In the genomic region with DNA sequence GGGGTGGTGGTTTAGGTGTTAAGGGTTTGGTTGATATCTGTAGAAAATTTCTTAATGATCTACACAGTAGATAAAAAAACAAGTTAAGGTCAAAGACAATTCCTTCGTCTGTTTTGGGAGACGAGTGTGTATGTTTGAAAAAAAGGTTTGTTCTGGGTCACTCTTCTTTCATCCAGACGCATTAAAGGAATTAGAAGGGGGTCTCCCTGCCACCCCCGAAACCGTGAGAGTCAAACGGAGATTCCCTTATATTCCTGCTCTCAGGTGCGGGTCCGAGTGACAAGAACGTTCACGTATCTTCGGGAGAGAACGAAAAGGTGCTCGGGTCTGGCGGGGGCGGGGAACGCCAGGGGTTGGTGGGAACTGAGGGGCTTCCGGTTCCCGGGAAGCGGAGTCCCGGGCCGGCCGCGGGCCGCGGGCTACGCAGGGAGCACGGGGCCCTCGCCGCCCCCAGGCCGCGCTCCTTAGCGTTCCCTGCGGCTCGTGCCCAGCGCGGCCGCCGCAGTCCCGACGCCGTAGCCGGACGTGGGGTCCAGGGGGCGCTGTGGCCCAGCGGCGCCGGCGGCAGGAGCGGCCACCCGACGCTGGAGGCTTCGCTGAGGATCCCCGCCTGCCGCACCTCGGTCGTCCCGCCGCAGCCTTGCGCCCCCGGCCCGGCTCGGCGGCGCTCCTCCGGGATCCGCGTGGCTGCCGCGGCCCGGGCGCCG, we compare ENCODE assay signal across 8 cellular contexts. TPM values are rescaled to one million over a fixed set of nuclear protein-coding genes. Genes with fewer than 3 reads are reported as not detected.
A peak's percentile ranks its signal among the peaks of the same experiment; 100 is the strongest.
DNase-seq lines count a peak whose midpoint lies in the region; ATAC-seq, FAIRE-seq and TF ChIP-seq lines count a peak whose summit lies in the region.

A gene with protein sequence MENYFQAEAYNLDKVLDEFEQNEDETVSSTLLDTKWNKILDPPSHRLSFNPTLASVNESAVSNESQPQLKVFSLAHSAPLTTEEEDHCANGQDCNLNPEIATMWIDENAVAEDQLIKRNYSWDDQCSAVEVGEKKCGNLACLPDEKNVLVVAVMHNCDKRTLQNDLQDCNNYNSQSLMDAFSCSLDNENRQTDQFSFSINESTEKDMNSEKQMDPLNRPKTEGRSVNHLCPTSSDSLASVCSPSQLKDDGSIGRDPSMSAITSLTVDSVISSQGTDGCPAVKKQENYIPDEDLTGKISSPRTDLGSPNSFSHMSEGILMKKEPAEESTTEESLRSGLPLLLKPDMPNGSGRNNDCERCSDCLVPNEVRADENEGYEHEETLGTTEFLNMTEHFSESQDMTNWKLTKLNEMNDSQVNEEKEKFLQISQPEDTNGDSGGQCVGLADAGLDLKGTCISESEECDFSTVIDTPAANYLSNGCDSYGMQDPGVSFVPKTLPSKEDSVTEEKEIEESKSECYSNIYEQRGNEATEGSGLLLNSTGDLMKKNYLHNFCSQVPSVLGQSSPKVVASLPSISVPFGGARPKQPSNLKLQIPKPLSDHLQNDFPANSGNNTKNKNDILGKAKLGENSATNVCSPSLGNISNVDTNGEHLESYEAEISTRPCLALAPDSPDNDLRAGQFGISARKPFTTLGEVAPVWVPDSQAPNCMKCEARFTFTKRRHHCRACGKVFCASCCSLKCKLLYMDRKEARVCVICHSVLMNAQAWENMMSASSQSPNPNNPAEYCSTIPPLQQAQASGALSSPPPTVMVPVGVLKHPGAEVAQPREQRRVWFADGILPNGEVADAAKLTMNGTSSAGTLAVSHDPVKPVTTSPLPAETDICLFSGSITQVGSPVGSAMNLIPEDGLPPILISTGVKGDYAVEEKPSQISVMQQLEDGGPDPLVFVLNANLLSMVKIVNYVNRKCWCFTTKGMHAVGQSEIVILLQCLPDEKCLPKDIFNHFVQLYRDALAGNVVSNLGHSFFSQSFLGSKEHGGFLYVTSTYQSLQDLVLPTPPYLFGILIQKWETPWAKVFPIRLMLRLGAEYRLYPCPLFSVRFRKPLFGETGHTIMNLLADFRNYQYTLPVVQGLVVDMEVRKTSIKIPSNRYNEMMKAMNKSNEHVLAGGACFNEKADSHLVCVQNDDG (N-terminal part only) (plus strand): TSS at position 577 of the 707 bp plus-strand sequence. CDS start 91,118 bp downstream, outside the sequence.

- no peaks in the 10 kb centered on the region for H3K36me3 ChIP-seq in liver (ENCODE audit: control insufficient read depth in 4 of 4, insufficient read depth in 3 of 4, low read depth in 1 of 4, low read length in 3 of 4)

- TF ChIP-seq CTCF in A549 (IDR thresholded peaks at IDR 0.05) (peak; percentile 78), dorsolateral prefrontal cortex (IDR thresholded peaks at IDR 0.05 in 54 of 56, conservative IDR thresholded peaks at IDR 0.05 in 2 of 56; ENCODE audit: low read depth in 1 of 56, partially characterized antibody in 56 of 56) (peak in 55 of 56 donors; percentile 13 to 91 (median 62)), liver (IDR thresholded peaks at IDR 0.05; ENCODE audit: low read depth, low read length, missing input control) (peak; percentile 75)

- CTCF ChIA-PET in A549 (lab: Yijun Ruan, JAX), result interaction anchor here (0.9 to 1.5 kb wide), 7 partner anchors 10 to 155 kb away, joined by 3 to 5 read pairs (median 3); no protein-coding TSS in a partner anchor

- H3K4me2 ChIP-seq in A549, result peak within 1 kb of the TSS; percentile 81

- H3K4me1 ChIP-seq in A549 (peaks cover 15% of the 10 kb centered on the region; the same call in 2 of the 3 replicates), liver (ENCODE audit: control insufficient read depth in 4 of 4, insufficient read depth in 4 of 4, low read length in 3 of 4) (peaks cover 3 to 11% (median 8%) of the 10 kb centered on the region in 4 donors)

- POLR2A ChIA-PET in A549 (lab: Yijun Ruan, JAX), result no interaction called here

- ATAC-seq in A549 (peak; percentile 94 to 96), GM18517 (IDR thresholded peaks at IDR 0.05; ENCODE audit: unreplicated experiment) (peak; percentile 50), HG03097 (IDR thresholded peaks at IDR 0.05; ENCODE audit: low FRiP score, unreplicated experiment) (peak; percentile 76)

- H3K27me3 ChIP-seq in dorsolateral prefrontal cortex (no peaks in the 10 kb centered on the region), liver (ENCODE audit: control insufficient read depth in 4 of 4, insufficient read depth in 4 of 4, low read length in 3 of 4) (no peaks in the 10 kb centered on the region)

- 3% methylated on average over 9 of the region's 72 CpGs for WGBS in A549 (ENCODE audit: missing lambda C conversion rate)
- WGBS in liver, result 1% methylated on average over 72 of the region's 72 CpGs

- H3K27ac ChIP-seq in A549 (peak within 1 kb of the TSS; percentile 97), dorsolateral prefrontal cortex (peak within 1 kb of the TSS; percentile 55 to 98 (median 93)), liver (ENCODE audit: low read depth in 1 of 2, low read length in 2 of 2) (peak within 1 kb of the TSS; percentile 91 to 96)

- peak; percentile 29 to 60; a peak in 4 of 5 replicates for TF ChIP-seq RAD21 in A549 (conservative IDR thresholded peaks at IDR 0.05 in 1 of 2, IDR thresholded peaks at IDR 0.05 in 1 of 2)
- TF ChIP-seq RAD21 in liver (IDR thresholded peaks at IDR 0.05), result peak in 1 of 2 donors; percentile 59

- TF ChIP-seq POLR2A in A549 (IDR thresholded peaks at IDR 0.05; ENCODE audit: low read length), result peak; percentile 47; the same call in 1 of the 2 replicates

- intact Hi-C loops in dorsolateral prefrontal cortex (cut with DNase I), result loop anchor here (2.0 to 10.0 kb wide), 4 partner anchors 85 to 606 kb away; a partner anchor contains a TSS

- TF ChIP-seq EP300 in A549 (IDR thresholded peaks at IDR 0.05), result no peak

- DNase-seq in A549 (ENCODE audit: low read depth in 1 of 2, low spot score in 1 of 2) (peak; percentile 41 to 72), NCI-H446 (lab: John Stamatoyannopoulos, UW) (peak; percentile 44 to 91), dorsolateral prefrontal cortex (peak; percentile 32 to 84 (median 61))
- peak; percentile 39 to 49 for DNase-seq in activated CD4-positive, alpha-beta T cell treated with anti-CD3 and anti-CD28 coated beads, Interleukin-2, amount 50 U/mL, for 24 hours (ENCODE audit: low read depth in 1 of 2, low spot score in 1 of 2)
- peak; percentile 65 for DNase-seq in stimulated activated CD4-positive, alpha-beta T cell treated with anti-CD3 and anti-CD28 coated beads, Interleukin-4, amount 100 ng/mL, for 24 hours

- peak within 1 kb of the TSS; percentile 89 to 91 for H3K9ac ChIP-seq in liver (ENCODE audit: low read depth in 1 of 2, low read length in 2 of 2)

- H3K9me3 ChIP-seq in A549 (no peaks in the 10 kb centered on the region), liver (ENCODE audit: control insufficient read depth in 4 of 4, low read length in 3 of 4) (no peaks in the 10 kb centered on the region)

- H3K4me3 ChIP-seq in A549, result peak within 1 kb of the TSS; percentile 96
- peak within 1 kb of the TSS; percentile 57 to 97 (median 85) for H3K4me3 ChIP-seq in dorsolateral prefrontal cortex
- H3K4me3 ChIP-seq in liver (ENCODE audit: low read depth in 1 of 3, low read length in 3 of 3), result peak within 1 kb of the TSS; percentile 78 to 99 (median 85)

- FAIRE-seq in A549 (lab: Jason Lieb, UNC), result no peak

TF ChIP-seq in A549, 52 proteins besides CTCF, POLR2A, EP300 and RAD21 (continues in another document):
- TF ChIP-seq, protein P1, sequence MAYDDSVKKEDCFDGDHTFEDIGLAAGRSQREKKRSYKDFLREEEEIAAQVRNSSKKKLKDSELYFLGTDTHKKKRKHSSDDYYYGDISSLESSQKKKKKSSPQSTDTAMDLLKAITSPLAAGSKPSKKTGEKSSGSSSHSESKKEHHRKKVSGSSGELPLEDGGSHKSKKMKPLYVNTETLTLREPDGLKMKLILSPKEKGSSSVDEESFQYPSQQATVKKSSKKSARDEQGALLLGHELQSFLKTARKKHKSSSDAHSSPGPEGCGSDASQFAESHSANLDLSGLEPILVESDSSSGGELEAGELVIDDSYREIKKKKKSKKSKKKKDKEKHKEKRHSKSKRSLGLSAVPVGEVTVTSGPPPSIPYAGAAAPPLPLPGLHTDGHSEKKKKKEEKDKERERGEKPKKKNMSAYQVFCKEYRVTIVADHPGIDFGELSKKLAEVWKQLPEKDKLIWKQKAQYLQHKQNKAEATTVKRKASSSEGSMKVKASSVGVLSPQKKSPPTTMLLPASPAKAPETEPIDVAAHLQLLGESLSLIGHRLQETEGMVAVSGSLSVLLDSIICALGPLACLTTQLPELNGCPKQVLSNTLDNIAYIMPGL (CRISPR knock-in tag; IDR thresholded peaks at IDR 0.05; ENCODE audit: borderline replicate concordance), result no peak; the same call in 1 of the 2 replicates
- TF ChIP-seq MYC (IDR thresholded peaks at IDR 0.05; ENCODE audit: borderline replicate concordance, low read length), result no peak
- 0 out of 2 replicates have a peak, but pooled peaks have one; percentile 39 for TF ChIP-seq BHLHE40 (IDR thresholded peaks at IDR 0.05; ENCODE audit: low read depth, low read length)

TF ChIP-seq in liver, 16 proteins besides CTCF, POLR2A, EP300 and RAD21:
- peak; percentile 13 for TF ChIP-seq SP1 (IDR thresholded peaks at IDR 0.05)
- no peak for TF ChIP-seq TAF1 (conservative IDR thresholded peaks at IDR 0.05)
- no peak for TF ChIP-seq JUND (IDR thresholded peaks at IDR 0.05)
- TF ChIP-seq FOXA2 (IDR thresholded peaks at IDR 0.05), result no peak
- no peak for TF ChIP-seq YY1 (IDR thresholded peaks at IDR 0.05)

RNA-seq across cellular contexts. Expression of the gene that starts here (rescaled TPM):
- polyA plus RNA-seq in A549 (2011; rRNA removed) (11.9 and 14.9 TPM in 2 replicates), A549 (2017; fragmentation: RNase III; extraction: RNeasy Plus Mini Kit Qiagen cat#74134 plus additional on column Dnase treatment) (6.9 to 7.4 TPM (median 7.1 TPM) in 3 replicates), liver (1 to 10 TPM; 3.8 to 5.6 TPM)
- 1.6 and 1.9 TPM in 2 replicates for polyA plus RNA-seq in A549 (2012; cell fraction: cytosol; rRNA removed)
- 0.84 and 1.2 TPM in 2 replicates for polyA plus RNA-seq in A549 (2012; cell fraction: nucleus; rRNA removed)
- 16.1 and 16.7 TPM in 2 replicates for polyA minus RNA-seq in A549 (2011; rRNA and poly(A)+ RNA removed)
- total RNA-seq in dorsolateral prefrontal cortex (10 to 100 TPM; 28.8 to 91.5 (median 70.2) TPM), liver (10 to 100 TPM in 1 of 2 donors, 1 to 10 TPM in 1; 9.9 to 20.9 TPM)

Comparison
In these comparisons a context has a peak if more than half of its experiments do, and no peak if none do; other contexts are left out.
1. Peak in every context shown above with its lines: DNase-seq, ATAC-seq, H3K4me3 ChIP-seq and H3K27ac ChIP-seq.